In genomic region chr3:58521002-58521670, GRCh38 we compare ENCODE assay signal across 1 cellular context.
TF ChIP-seq lines count a peak whose summit lies in the region.

No MANE protein-coding gene starts in this region.

TF ChIP-seq in HepG2, 621 proteins besides CTCF, POLR2A, EP300 and RAD21 (continued from another document and continues in another):
- TF ChIP-seq ZNF142 (CRISPR knock-in tag; IDR thresholded peaks at IDR 0.05) (no peak), REST (IDR thresholded peaks at IDR 0.05; ENCODE audit: borderline replicate concordance in 1 of 2, low read depth in 1 of 2, low read length in 2 of 2) (no peak), SP140L (CRISPR knock-in tag; IDR thresholded peaks at IDR 0.05; ENCODE audit: borderline replicate concordance) (no peak), ZNF557 (CRISPR knock-in tag; IDR thresholded peaks at IDR 0.05) (no peak), NFE2L2 (IDR thresholded peaks at IDR 0.05; ENCODE audit: low read length) (no peak), AHDC1 (CRISPR knock-in tag; IDR thresholded peaks at IDR 0.05; ENCODE audit: borderline replicate concordance) (no peak), BCLAF1 (IDR thresholded peaks at IDR 0.05) (no peak), DMAP1 (CRISPR knock-in tag; IDR thresholded peaks at IDR 0.05) (peak; percentile 72; the same call in 1 of the 2 replicates), KDM6A (CRISPR knock-in tag; IDR thresholded peaks at IDR 0.05; ENCODE audit: low read depth) (no peak), SOX5 (CRISPR knock-in tag; IDR thresholded peaks at IDR 0.05; ENCODE audit: borderline replicate concordance) (peak; percentile 67), IKZF4 (CRISPR knock-in tag; IDR thresholded peaks at IDR 0.05; ENCODE audit: borderline replicate concordance, low read depth, not compliant biosample characterization) (no peak), SUZ12 (IDR thresholded peaks at IDR 0.05; ENCODE audit: low read depth, low read length) (no peak), FOXA3 (CRISPR knock-in tag; IDR thresholded peaks at IDR 0.05) (peak; percentile 79), SIN3A (IDR thresholded peaks at IDR 0.05; ENCODE audit: borderline replicate concordance, low read depth, low read length) (no peak), ZFY (CRISPR knock-in tag; IDR thresholded peaks at IDR 0.05) (peak; percentile 46; the same call in 1 of the 2 replicates), TRAFD1 (CRISPR knock-in tag; IDR thresholded peaks at IDR 0.05; ENCODE audit: borderline replicate concordance) (no peak), ZNF235 (CRISPR knock-in tag; IDR thresholded peaks at IDR 0.05; ENCODE audit: borderline replicate concordance) (no peak; the same call in 1 of the 2 replicates), NCOR1 (IDR thresholded peaks at IDR 0.05; ENCODE audit: borderline replicate concordance, low read length) (peak; percentile 36; the same call in 1 of the 2 replicates), EED (CRISPR knock-in tag; IDR thresholded peaks at IDR 0.05) (no peak; the same call in 1 of the 2 replicates), KMT2B (CRISPR knock-in tag; IDR thresholded peaks at IDR 0.05) (peak; percentile 57; the same call in 1 of the 2 replicates), POGK (CRISPR knock-in tag; conservative IDR thresholded peaks at IDR 0.05) (peak; percentile 90), TFDP1 (CRISPR knock-in tag; IDR thresholded peaks at IDR 0.05; ENCODE audit: borderline replicate concordance) (peak; percentile 92), NFE2L1 (CRISPR knock-in tag; IDR thresholded peaks at IDR 0.05; ENCODE audit: borderline replicate concordance) (no peak), KLF11 (CRISPR knock-in tag; IDR thresholded peaks at IDR 0.05) (peak; percentile 54; the same call in 1 of the 2 replicates), U2AF2 (IDR thresholded peaks at IDR 0.05; ENCODE audit: low read depth, low read length) (no peak), ZNF567 (CRISPR knock-in tag; IDR thresholded peaks at IDR 0.05; ENCODE audit: borderline replicate concordance) (no peak), ZNF704 (CRISPR knock-in tag; IDR thresholded peaks at IDR 0.05; ENCODE audit: borderline replicate concordance) (peak; percentile 58; the same call in 1 of the 2 replicates), CENPBD1 (CRISPR knock-in tag; IDR thresholded peaks at IDR 0.05; ENCODE audit: borderline replicate concordance, low read depth) (no peak)
